ENCODE assay signal across 25 cellular contexts in the genomic region with DNA sequence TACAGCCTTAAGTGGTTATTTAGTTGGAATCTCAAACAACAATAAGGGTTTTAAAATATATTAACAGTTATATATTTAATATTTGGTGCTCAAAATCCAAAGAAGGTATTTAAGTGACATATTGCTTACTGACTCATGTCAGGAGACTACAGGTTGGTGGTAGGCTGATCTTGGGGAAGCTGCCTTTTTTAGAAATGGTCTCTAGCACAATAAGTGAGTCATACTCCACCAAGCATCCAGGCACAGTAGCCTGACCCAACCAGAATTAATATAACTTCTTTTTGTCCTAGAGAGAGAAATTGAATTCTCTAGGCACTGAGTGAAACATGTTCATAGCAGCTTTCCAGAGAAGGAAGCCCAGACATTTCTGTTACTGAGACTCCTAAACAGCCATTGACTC.
"Had no signal": no experiment of that assay in that cellular context is flagged by ENCODE, and none has a peak within 500 bp of the region (broad histone marks: within the 10 kb centered on the region; RNA-seq: fewer than 3 reads in every experiment).

No MANE protein-coding gene starts in this region.

- H3K4me2 ChIP-seq: hepatocyte had no signal

- ATAC-seq: effector memory CD8-positive, alpha-beta T cell; gastrocnemius medialis; heart left ventricle; left ventricle myocardium superior; lower lobe of right lung; natural killer cell; pancreas; right cardiac atrium; stimulated activated memory B cell treated with anti-CD40 and anti-IgM and Interleukin-4, amounts not matched to agents 10 μg/mL and 1 μg/mL and 100 μg/mL, for 72 hours; stimulated activated naive CD8-positive, alpha-beta T cell treated with anti-CD3 and anti-CD28 coated beads, Interleukin-15, Interleukin-2, amounts not matched to agents 100 U/mL and 50 U/mL, for 24 hours had no signal

- H3K4me1 ChIP-seq: gastrocnemius medialis, heart left ventricle, lower lobe of right lung, pancreas, sigmoid colon, spleen, testis, tibial artery had no signal

- H3K27me3 ChIP-seq: gastrocnemius medialis, heart left ventricle, hepatocyte, neutrophil, pancreas, sigmoid colon, spleen, testis, tibial artery had no signal

- H3K36me3 Mint-ChIP-seq: memory B cell; natural killer cell; stimulated activated memory B cell treated with anti-CD40 and anti-IgM and Interleukin-4, amounts not matched to agents 10 μg/mL and 1 μg/mL and 100 μg/mL, for 72 hours; type B pancreatic cell had no signal

- H3K79me2 ChIP-seq: hepatocyte had no signal

- FAIRE-seq: endometrium, islet of Langerhans, pancreas had no signal

- H2AFZ ChIP-seq: hepatocyte had no signal

- H3K4me3 Mint-ChIP-seq: effector memory CD8-positive, alpha-beta T cell; memory B cell; natural killer cell; stimulated activated memory B cell treated with anti-CD40 and anti-IgM and Interleukin-4, amounts not matched to agents 10 μg/mL and 1 μg/mL and 100 μg/mL, for 72 hours; type B pancreatic cell had no signal

- H3K4me1 Mint-ChIP-seq: memory B cell; natural killer cell; stimulated activated memory B cell treated with anti-CD40 and anti-IgM and Interleukin-4, amounts not matched to agents 10 μg/mL and 1 μg/mL and 100 μg/mL, for 72 hours had no signal

- H3K27ac Mint-ChIP-seq: effector memory CD8-positive, alpha-beta T cell; memory B cell; natural killer cell; progenitor cell of endocrine pancreas; stimulated activated memory B cell treated with anti-CD40 and anti-IgM and Interleukin-4, amounts not matched to agents 10 μg/mL and 1 μg/mL and 100 μg/mL, for 72 hours; type B pancreatic cell had no signal

- H3K27ac ChIP-seq: coronary artery, gastrocnemius medialis, heart left ventricle, hepatocyte, lower lobe of right lung, neutrophil, pancreas, sigmoid colon, spleen, testis, tibial artery had no signal

- H3K27me3 Mint-ChIP-seq: effector memory CD8-positive, alpha-beta T cell; memory B cell; progenitor cell of endocrine pancreas; stimulated activated memory B cell treated with anti-CD40 and anti-IgM and Interleukin-4, amounts not matched to agents 10 μg/mL and 1 μg/mL and 100 μg/mL, for 72 hours; type B pancreatic cell had no signal

- H3K4me3 ChIP-seq: coronary artery, gastrocnemius medialis, heart left ventricle, hepatocyte, lower lobe of right lung, pancreas, sigmoid colon, spleen, testis, tibial artery had no signal

- H3K36me3 ChIP-seq: gastrocnemius medialis, heart left ventricle, lower lobe of right lung, neutrophil, pancreas, sigmoid colon, spleen, tibial artery had no signal

- DNase-seq: dermis blood vessel endothelial cell; effector memory CD8-positive, alpha-beta T cell; gastrocnemius medialis; heart left ventricle; left ventricle myocardium superior; lower lobe of right lung; natural killer cell; pancreas; right cardiac atrium; sigmoid colon; spleen; stimulated activated CD4-positive, alpha-beta T cell treated with anti-CD3 and anti-CD28 coated beads, Interleukin-4, amount 100 ng/mL, for 4 hours; stimulated activated naive CD8-positive, alpha-beta T cell treated with anti-CD3 and anti-CD28 coated beads, Interleukin-15, Interleukin-2, amounts not matched to agents 100 U/mL and 50 U/mL, for 24 hours; substantia nigra; testis; tibial artery had no signal

- H3K9me3 ChIP-seq: gastrocnemius medialis, lower lobe of right lung, neutrophil, pancreas, sigmoid colon, testis, tibial artery had no signal
